ENCODE assay signal across 10 cellular contexts in the genomic region with DNA sequence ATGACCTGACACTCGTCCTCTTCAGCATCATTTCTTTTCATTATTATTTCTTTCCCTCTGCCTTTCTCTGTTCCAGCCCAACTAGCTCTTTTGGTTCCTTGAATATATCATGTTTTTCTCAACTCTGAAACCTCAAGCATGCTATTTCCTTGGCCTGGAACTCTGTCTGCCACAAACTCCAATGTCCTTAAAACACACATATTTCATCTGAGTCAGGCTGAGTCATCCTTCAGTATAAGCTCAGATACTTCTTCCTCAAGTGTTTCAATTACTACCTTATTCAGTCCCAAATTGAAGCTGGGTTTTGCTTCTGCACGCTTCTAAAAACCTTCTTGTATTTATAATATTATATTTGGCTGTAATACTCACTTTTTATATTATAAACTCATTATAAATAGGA.
DNase-seq lines count a peak whose midpoint lies in the region; ATAC-seq, FAIRE-seq and TF ChIP-seq lines count a peak whose summit lies in the region.
"Had no signal": no experiment of that assay in that cellular context is flagged by ENCODE, and none has a peak within 500 bp of the region (broad histone marks: within the 10 kb centered on the region; RNA-seq: fewer than 3 reads in every experiment).

No MANE protein-coding gene starts in this region.

- FAIRE-seq in HTR-8/SVneo (lab: Jason Lieb, UNC) = no peak
- FAIRE-seq in D721Med (lab: Jason Lieb, UNC) = no peak

- TF ChIP-seq CTCF in AG04449 (IDR thresholded peaks at IDR 0.05; ENCODE audit: insufficient read depth, low read length, missing control alignments) (no peak), astrocyte of the spinal cord (IDR thresholded peaks at IDR 0.05; ENCODE audit: low read depth, low read length) (no peak), D721Med (IDR thresholded peaks at IDR 0.05; ENCODE audit: insufficient read depth, missing control alignments) (no peak)

- ATAC-seq in GM19455 (IDR thresholded peaks at IDR 0.05; ENCODE audit: unreplicated experiment) = no peak
- ATAC-seq in HG03045 (IDR thresholded peaks at IDR 0.05; ENCODE audit: unreplicated experiment) = no peak
- no peak for ATAC-seq in HG02840 (IDR thresholded peaks at IDR 0.05; ENCODE audit: low FRiP score, unreplicated experiment)

- CTCF ChIA-PET in AG04449 (lab: Yijun Ruan, JAX) = interaction anchor here (0.9 to 1.5 kb wide), 3 partner anchors 10 to 421 kb away, joined by 3 to 5 read pairs (median 3); no protein-coding TSS in a partner anchor

- peak; percentile 84 for DNase-seq in AG04449 (ENCODE audit: low read depth, low spot score)
- DNase-seq in HTR-8/SVneo (ENCODE audit: insufficient read length, low spot score) = peak; percentile 51
- peak; percentile 96 for DNase-seq in astrocyte of the spinal cord (ENCODE audit: low read depth, low spot score)
- peak; percentile 74 for DNase-seq in kidney glomerular epithelial cell (lab: John Stamatoyannopoulos, UW)
- DNase-seq in D721Med (ENCODE audit: insufficient read length, low spot score) = no peak
- DNase-seq: activated T-cell treated with anti-CD3 and anti-CD28 coated beads, Interleukin-2, amount 50 U/mL, for 1 hour; NCI-H446 had no signal

- in situ Hi-C loops in astrocyte of the spinal cord (cut with HindIII; ENCODE audit: low sequenced_read_pairs) = no loop called here

- no peak overlapping the region for H3K4me3 ChIP-seq in AG04449 (ENCODE audit: low read depth, low read length)
- H3K4me3 ChIP-seq in astrocyte of the spinal cord (ENCODE audit: low read depth, low read length) = no peak overlapping the region

- POLR2A ChIA-PET in AG04449 (lab: Yijun Ruan, JAX) = interaction anchor here (0.9 kb wide), 1 partner anchor 79 kb away, joined by 4 read pairs; no protein-coding TSS in a partner anchor
